ENCODE assay signal across 8 cellular contexts in genomic region chr3:113533534-113533892, GRCh38. TPM values are rescaled to one million over a fixed set of nuclear protein-coding genes. Genes with fewer than 3 reads are reported as not detected.
DNase-seq lines count a peak whose midpoint lies in the region; ATAC-seq lines count a peak whose summit lies in the region.

No MANE protein-coding gene starts in this region.

- no peaks in the 10 kb centered on the region for H3K27me3 Mint-ChIP-seq in stimulated activated naive CD8-positive, alpha-beta T cell treated with anti-CD3 and anti-CD28 coated beads, Interleukin-15, Interleukin-2, amounts not matched to agents 100 ng/mL and 50 ng/mL, for 24 hours

- H3K4me3 Mint-ChIP-seq in stimulated activated naive CD8-positive, alpha-beta T cell treated with anti-CD3 and anti-CD28 coated beads, Interleukin-15, Interleukin-2, amounts not matched to agents 100 ng/mL and 50 ng/mL, for 24 hours, result peak overlapping the region; percentile 95

- H3K27ac Mint-ChIP-seq in stimulated activated naive CD8-positive, alpha-beta T cell treated with anti-CD3 and anti-CD28 coated beads, Interleukin-15, Interleukin-2, amounts not matched to agents 100 ng/mL and 50 ng/mL, for 24 hours, result peak overlapping the region; percentile 98

- ATAC-seq in HG03571 (IDR thresholded peaks at IDR 0.05; ENCODE audit: unreplicated experiment), result peak; percentile 26

- H3K27ac ChIP-seq in layer of hippocampus (ENCODE audit: low read depth, low read length), result peak overlapping the region; percentile 57

- H3K27me3 ChIP-seq in layer of hippocampus (ENCODE audit: control insufficient read depth, insufficient read depth, low read length), result peaks cover 2% of the 10 kb centered on the region

- H3K4me1 Mint-ChIP-seq in stimulated activated naive CD8-positive, alpha-beta T cell treated with anti-CD3 and anti-CD28 coated beads, Interleukin-15, Interleukin-2, amounts not matched to agents 100 ng/mL and 50 ng/mL, for 24 hours (ENCODE audit: low read depth), result peaks cover 62% of the 10 kb centered on the region

- H3K36me3 Mint-ChIP-seq in stimulated activated naive CD8-positive, alpha-beta T cell treated with anti-CD3 and anti-CD28 coated beads, Interleukin-15, Interleukin-2, amounts not matched to agents 100 ng/mL and 50 ng/mL, for 24 hours (ENCODE audit: low read depth), result peaks cover 9% of the 10 kb centered on the region

- peak; percentile 51 for DNase-seq in stimulated activated CD4-positive, alpha-beta T cell treated with anti-CD3 and anti-CD28 coated beads, Interleukin-15, amount 100 ng/mL, for 24 hours
- DNase-seq in stimulated activated CD4-positive, alpha-beta T cell treated with anti-CD3 and anti-CD28 coated beads, Interleukin-4, amount 100 ng/mL, for 1 hour, result no peak
- peak; percentile 31 for DNase-seq in activated naive CD4-positive, alpha-beta T cell treated with Interleukin-2 at 50 U/mL for 16 hours
- no peak for DNase-seq in A172 (ENCODE audit: low spot score)
- no peak for DNase-seq in RPMI8226

- H3K9me3 Mint-ChIP-seq in stimulated activated naive CD8-positive, alpha-beta T cell treated with anti-CD3 and anti-CD28 coated beads, Interleukin-15, Interleukin-2, amounts not matched to agents 100 ng/mL and 50 ng/mL, for 24 hours, result no peaks in the 10 kb centered on the region

RNA-seq across cellular contexts. Expression of gene SIDT1, which starts 1.2 kb away (rescaled TPM):
- total RNA-seq in A172 (2014; rRNA removed; shearing (Covaris generic)), result 0.02 TPM in 1 of 2 replicates, not detected in the other

RNA-seq across cellular contexts. Expression of gene SPICE1, which starts 18.6 kb away (rescaled TPM):
- total RNA-seq in A172 (2014; rRNA removed; shearing (Covaris generic)), result 18.3 and 24.3 TPM in 2 replicates

Comparison
In these comparisons a context has a peak if more than half of its experiments do, and no peak if none do; other contexts are left out.
1. DNase-seq: peak in stimulated activated CD4-positive, alpha-beta T cell treated with anti-CD3 and anti-CD28 coated beads, Interleukin-15, amount 100 ng/mL, for 24 hours (single experiment) and activated naive CD4-positive, alpha-beta T cell treated with Interleukin-2 at 50 U/mL for 16 hours (single experiment); none in stimulated activated CD4-positive, alpha-beta T cell treated with anti-CD3 and anti-CD28 coated beads, Interleukin-4, amount 100 ng/mL, for 1 hour (single experiment), A172 (single experiment) and RPMI8226 (single experiment).